Comparison of ENCODE assay signal across 1 cellular context in the genomic region with DNA sequence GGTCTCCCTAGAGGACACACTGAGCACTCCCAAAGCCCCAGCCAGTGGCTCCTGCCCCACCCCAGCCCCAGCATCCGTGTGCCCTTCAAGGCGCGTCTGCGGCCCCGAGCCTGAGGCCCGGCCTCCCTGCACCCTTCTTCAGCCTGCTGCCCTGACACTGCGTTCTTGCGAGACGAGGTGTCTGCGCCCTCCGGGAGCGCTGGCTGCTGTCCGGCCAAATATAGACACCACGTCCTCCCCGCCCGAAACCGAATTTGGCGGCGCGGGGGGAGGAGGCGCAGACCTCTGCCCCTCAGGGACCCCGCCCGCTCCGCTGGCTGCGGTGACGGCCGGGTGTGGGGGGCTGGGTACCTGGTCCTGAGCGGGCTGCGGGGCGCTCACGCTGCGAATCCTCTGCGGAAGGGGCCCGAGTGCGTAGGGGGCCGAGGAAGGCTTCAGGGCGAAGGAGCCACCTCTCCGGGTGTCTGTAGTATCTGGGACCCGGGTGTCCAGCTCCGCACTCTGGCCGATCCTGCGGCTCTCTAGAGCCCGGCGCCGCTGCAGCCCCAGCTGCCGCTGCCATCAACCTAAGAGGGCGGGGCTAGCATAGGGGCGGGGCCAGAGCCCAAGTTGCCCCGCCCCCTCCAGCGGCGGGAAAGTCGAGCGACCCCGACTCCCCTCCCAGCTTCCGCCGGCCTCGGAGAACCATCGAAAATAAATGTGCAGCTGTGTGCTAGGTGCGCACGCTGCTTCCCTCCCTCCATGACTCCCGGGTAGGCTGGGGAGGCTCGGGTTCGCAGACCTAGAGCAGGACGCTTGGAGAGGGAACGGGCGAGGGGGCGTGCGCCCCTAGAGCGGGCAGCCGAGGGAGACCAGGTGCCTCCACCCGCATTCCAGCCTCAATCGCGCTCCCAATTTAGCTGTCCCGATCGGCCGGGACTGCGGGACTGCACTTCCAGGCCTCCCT.
A peak's percentile ranks its signal among the peaks of the same experiment; 100 is the strongest.
TF ChIP-seq lines count a peak whose summit lies in the region.

Gene CORO6, minus strand, starts transcription at position 576 of the 946 bp plus-strand sequence. CDS start 1,491 bp downstream, outside the sequence.

TF ChIP-seq in HepG2, 621 proteins besides CTCF, POLR2A, EP300 and RAD21 (continued from another document and continues in another):
- TF ChIP-seq TFDP2 (CRISPR knock-in tag; IDR thresholded peaks at IDR 0.05) (peak; percentile 92), ZNF883 (CRISPR knock-in tag; IDR thresholded peaks at IDR 0.05; ENCODE audit: not compliant biosample characterization) (peak; percentile 50), NAIF1 (CRISPR knock-in tag; IDR thresholded peaks at IDR 0.05; ENCODE audit: borderline replicate concordance) (0 out of 2 replicates have a peak, but pooled peaks have one; percentile 19), ONECUT2 (CRISPR knock-in tag; IDR thresholded peaks at IDR 0.05) (0 out of 2 replicates have a peak, but pooled peaks have one; percentile 16), ZNF709 (CRISPR knock-in tag; IDR thresholded peaks at IDR 0.05) (peak; percentile 34; the same call in 1 of the 2 replicates), EEA1 (CRISPR knock-in tag; IDR thresholded peaks at IDR 0.05; ENCODE audit: borderline replicate concordance) (no peak), DMAP1 (CRISPR knock-in tag; IDR thresholded peaks at IDR 0.05) (peak; percentile 36; the same call in 1 of the 2 replicates), HOXA3 (CRISPR knock-in tag; IDR thresholded peaks at IDR 0.05) (0 out of 2 replicates have a peak, but pooled peaks have one; percentile 35), ZNF546 (CRISPR knock-in tag; conservative IDR thresholded peaks at IDR 0.05) (no peak), ZSCAN20 (CRISPR knock-in tag; IDR thresholded peaks at IDR 0.05; ENCODE audit: borderline replicate concordance) (0 out of 2 replicates have a peak, but pooled peaks have one; percentile 27), ZNF691 (CRISPR knock-in tag; IDR thresholded peaks at IDR 0.05; ENCODE audit: borderline replicate concordance, low read depth) (0 out of 2 replicates have a peak, but pooled peaks have one; percentile 47), ZNF263 (CRISPR knock-in tag; IDR thresholded peaks at IDR 0.05) (0 out of 2 replicates have a peak, but pooled peaks have one; percentile 32), ZSCAN12 (CRISPR knock-in tag; IDR thresholded peaks at IDR 0.05) (no peak), NFKB2 (CRISPR knock-in tag; IDR thresholded peaks at IDR 0.05; ENCODE audit: borderline replicate concordance) (peak; percentile 48; the same call in 1 of the 2 replicates), SP1 (IDR thresholded peaks at IDR 0.05) (no peak), SP1 (CRISPR knock-in tag; IDR thresholded peaks at IDR 0.05) (peak; percentile 75), HNF1A (IDR thresholded peaks at IDR 0.05; ENCODE audit: low read depth) (no peak), HNF1A (CRISPR knock-in tag; IDR thresholded peaks at IDR 0.05; ENCODE audit: borderline replicate concordance) (0 out of 2 replicates have a peak, but pooled peaks have one; percentile 43), UBTF (CRISPR knock-in tag; IDR thresholded peaks at IDR 0.05) (peak; percentile 61), KDM2A (CRISPR knock-in tag; IDR thresholded peaks at IDR 0.05; ENCODE audit: borderline replicate concordance, low read depth) (peak; percentile 58; the same call in 1 of the 2 replicates), ZBTB7B (CRISPR knock-in tag; IDR thresholded peaks at IDR 0.05) (peak; percentile 73), ZNF574 (CRISPR knock-in tag; IDR thresholded peaks at IDR 0.05) (peak; percentile 45; the same call in 1 of the 2 replicates), KLF16 (CRISPR knock-in tag; IDR thresholded peaks at IDR 0.05) (peak in 1 of 2 experiments; percentile 20; a peak in 1 of 4 replicates), MYC (CRISPR knock-in tag; IDR thresholded peaks at IDR 0.05; ENCODE audit: borderline replicate concordance) (peak; percentile 58), KDM1A (CRISPR knock-in tag; IDR thresholded peaks at IDR 0.05) (no peak), ZFP90 (CRISPR knock-in tag; IDR thresholded peaks at IDR 0.05; ENCODE audit: borderline replicate concordance) (0 out of 2 replicates have a peak, but pooled peaks have one; percentile 51), ZNF501 (CRISPR knock-in tag; IDR thresholded peaks at IDR 0.05) (peak; percentile 65), MAFG (CRISPR knock-in tag; IDR thresholded peaks at IDR 0.05) (no peak), ZBTB20 (CRISPR knock-in tag; IDR thresholded peaks at IDR 0.05; ENCODE audit: borderline replicate concordance, low read depth) (no peak)
- TF ChIP-seq, protein P1, sequence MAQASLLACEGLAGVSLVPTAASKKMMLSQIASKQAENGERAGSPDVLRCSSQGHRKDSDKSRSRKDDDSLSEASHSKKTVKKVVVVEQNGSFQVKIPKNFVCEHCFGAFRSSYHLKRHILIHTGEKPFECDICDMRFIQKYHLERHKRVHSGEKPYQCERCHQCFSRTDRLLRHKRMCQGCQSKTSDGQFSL (CRISPR knock-in tag; IDR thresholded peaks at IDR 0.05): 0 out of 2 replicates have a peak, but pooled peaks have one; percentile 30
- TF ChIP-seq, protein P2, sequence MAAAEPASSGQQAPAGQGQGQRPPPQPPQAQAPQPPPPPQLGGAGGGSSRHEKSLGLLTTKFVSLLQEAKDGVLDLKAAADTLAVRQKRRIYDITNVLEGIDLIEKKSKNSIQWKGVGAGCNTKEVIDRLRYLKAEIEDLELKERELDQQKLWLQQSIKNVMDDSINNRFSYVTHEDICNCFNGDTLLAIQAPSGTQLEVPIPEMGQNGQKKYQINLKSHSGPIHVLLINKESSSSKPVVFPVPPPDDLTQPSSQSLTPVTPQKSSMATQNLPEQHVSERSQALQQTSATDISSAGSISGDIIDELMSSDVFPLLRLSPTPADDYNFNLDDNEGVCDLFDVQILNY (CRISPR knock-in tag; conservative IDR thresholded peaks at IDR 0.05): 0 out of 2 replicates have a peak, but pooled peaks have one; percentile 76
- TF ChIP-seq, protein P3, sequence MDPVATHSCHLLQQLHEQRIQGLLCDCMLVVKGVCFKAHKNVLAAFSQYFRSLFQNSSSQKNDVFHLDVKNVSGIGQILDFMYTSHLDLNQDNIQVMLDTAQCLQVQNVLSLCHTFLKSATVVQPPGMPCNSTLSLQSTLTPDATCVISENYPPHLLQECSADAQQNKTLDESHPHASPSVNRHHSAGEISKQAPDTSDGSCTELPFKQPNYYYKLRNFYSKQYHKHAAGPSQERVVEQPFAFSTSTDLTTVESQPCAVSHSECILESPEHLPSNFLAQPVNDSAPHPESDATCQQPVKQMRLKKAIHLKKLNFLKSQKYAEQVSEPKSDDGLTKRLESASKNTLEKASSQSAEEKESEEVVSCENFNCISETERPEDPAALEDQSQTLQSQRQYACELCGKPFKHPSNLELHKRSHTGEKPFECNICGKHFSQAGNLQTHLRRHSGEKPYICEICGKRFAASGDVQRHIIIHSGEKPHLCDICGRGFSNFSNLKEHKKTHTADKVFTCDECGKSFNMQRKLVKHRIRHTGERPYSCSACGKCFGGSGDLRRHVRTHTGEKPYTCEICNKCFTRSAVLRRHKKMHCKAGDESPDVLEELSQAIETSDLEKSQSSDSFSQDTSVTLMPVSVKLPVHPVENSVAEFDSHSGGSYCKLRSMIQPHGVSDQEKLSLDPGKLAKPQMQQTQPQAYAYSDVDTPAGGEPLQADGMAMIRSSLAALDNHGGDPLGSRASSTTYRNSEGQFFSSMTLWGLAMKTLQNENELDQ (CRISPR knock-in tag; IDR thresholded peaks at IDR 0.05; ENCODE audit: borderline replicate concordance): no peak
- TF ChIP-seq, protein P4, sequence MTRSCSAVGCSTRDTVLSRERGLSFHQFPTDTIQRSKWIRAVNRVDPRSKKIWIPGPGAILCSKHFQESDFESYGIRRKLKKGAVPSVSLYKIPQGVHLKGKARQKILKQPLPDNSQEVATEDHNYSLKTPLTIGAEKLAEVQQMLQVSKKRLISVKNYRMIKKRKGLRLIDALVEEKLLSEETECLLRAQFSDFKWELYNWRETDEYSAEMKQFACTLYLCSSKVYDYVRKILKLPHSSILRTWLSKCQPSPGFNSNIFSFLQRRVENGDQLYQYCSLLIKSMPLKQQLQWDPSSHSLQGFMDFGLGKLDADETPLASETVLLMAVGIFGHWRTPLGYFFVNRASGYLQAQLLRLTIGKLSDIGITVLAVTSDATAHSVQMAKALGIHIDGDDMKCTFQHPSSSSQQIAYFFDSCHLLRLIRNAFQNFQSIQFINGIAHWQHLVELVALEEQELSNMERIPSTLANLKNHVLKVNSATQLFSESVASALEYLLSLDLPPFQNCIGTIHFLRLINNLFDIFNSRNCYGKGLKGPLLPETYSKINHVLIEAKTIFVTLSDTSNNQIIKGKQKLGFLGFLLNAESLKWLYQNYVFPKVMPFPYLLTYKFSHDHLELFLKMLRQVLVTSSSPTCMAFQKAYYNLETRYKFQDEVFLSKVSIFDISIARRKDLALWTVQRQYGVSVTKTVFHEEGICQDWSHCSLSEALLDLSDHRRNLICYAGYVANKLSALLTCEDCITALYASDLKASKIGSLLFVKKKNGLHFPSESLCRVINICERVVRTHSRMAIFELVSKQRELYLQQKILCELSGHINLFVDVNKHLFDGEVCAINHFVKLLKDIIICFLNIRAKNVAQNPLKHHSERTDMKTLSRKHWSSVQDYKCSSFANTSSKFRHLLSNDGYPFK (CRISPR knock-in tag; IDR thresholded peaks at IDR 0.05; ENCODE audit: borderline replicate concordance): peak; percentile 20; the same call in 1 of the 2 replicates
